In genomic region chr4:76489799-76490176, GRCh38 we compare ENCODE assay signal across 23 cellular contexts.
"Had no signal": no experiment of that assay in that cellular context is flagged by ENCODE, and none has a peak within 500 bp of the region (broad histone marks: within the 10 kb centered on the region; RNA-seq: fewer than 3 reads in every experiment).

No MANE protein-coding gene starts in this region.

- H3K27ac ChIP-seq: brain microvascular endothelial cell, gastrocnemius medialis, uterus had no signal

- FAIRE-seq: small intestine had no signal

- H3K36me3 ChIP-seq: brain microvascular endothelial cell, gastrocnemius medialis, uterus had no signal

- H3K4me1 ChIP-seq: gastrocnemius medialis, uterus had no signal

- H3K27me3 ChIP-seq: brain microvascular endothelial cell, gastrocnemius medialis, uterus had no signal

- H3K4me3 ChIP-seq: gastrocnemius medialis, uterus had no signal

- DNase-seq: activated CD4-positive, alpha-beta T cell treated with anti-CD3 and anti-CD28 coated beads for 1 hour; activated CD4-positive, alpha-beta T cell treated with anti-CD3 and anti-CD28 coated beads, Interleukin-2, amount 50 U/mL, for 4 hours; activated gamma-delta T cell; activated naive CD4-positive, alpha-beta T cell treated with anti-CD3 and anti-CD28 coated beads, Interleukin-2, amount 50 U/mL, for 16 hours; activated naive CD8-positive, alpha-beta T cell treated with anti-CD3 and anti-CD28 coated beads, Interleukin-2, amount 50 U/mL, for 24 hours; brain microvascular endothelial cell; central memory CD4-positive, alpha-beta T cell; dermis blood vessel endothelial cell; effector memory CD4-positive, alpha-beta T cell; gastrocnemius medialis; hypothalamus; left ventricle myocardium superior; nephron progenitor cell; nucleus accumbens; posterior cingulate gyrus; small intestine; stimulated activated CD4-positive, alpha-beta T cell treated with anti-CD3 and anti-CD28 coated beads, Interleukin-15, amount 100 ng/mL, for 24 hours; stimulated activated CD8-positive, alpha-beta memory T cell treated with anti-CD3 and anti-CD28 coated beads, Interleukin-4, amount 100 ng/mL, for 48 hours; stimulated activated naive B cell treated with anti-CD40 and anti-IgM and Interleukin-4, amounts not matched to agents 10 μg/mL and 1 μg/mL and 100 μg/mL, for 72 hours; T-helper 9 cell; trophoblast cell; uterus had no signal

- H3K4me1 Mint-ChIP-seq: activated naive CD8-positive, alpha-beta T cell treated with anti-CD3 and anti-CD28 coated beads, Interleukin-2, amount 50 U/mL, for 24 hours; memory B cell had no signal

- H3K27ac Mint-ChIP-seq: activated naive CD8-positive, alpha-beta T cell treated with anti-CD3 and anti-CD28 coated beads, Interleukin-2, amount 50 U/mL, for 24 hours; memory B cell; nephron progenitor cell; stimulated activated naive B cell treated with anti-CD40 and anti-IgM and Interleukin-4, amounts not matched to agents 10 μg/mL and 1 μg/mL and 100 μg/mL, for 72 hours had no signal

- H3K4me3 Mint-ChIP-seq: activated naive CD8-positive, alpha-beta T cell treated with anti-CD3 and anti-CD28 coated beads, Interleukin-2, amount 50 U/mL, for 24 hours; memory B cell; nephron progenitor cell; stimulated activated naive B cell treated with anti-CD40 and anti-IgM and Interleukin-4, amounts not matched to agents 10 μg/mL and 1 μg/mL and 100 μg/mL, for 72 hours had no signal

- H3K9me3 ChIP-seq: gastrocnemius medialis, uterus had no signal

- H3K9me3 Mint-ChIP-seq: activated naive CD8-positive, alpha-beta T cell treated with anti-CD3 and anti-CD28 coated beads, Interleukin-2, amount 50 U/mL, for 24 hours had no signal
